9 cellular contexts compared by ENCODE assay signal in genomic region chr1:158181577-158181922, GRCh38. TPM values are rescaled to one million over a fixed set of nuclear protein-coding genes. Genes with fewer than 3 reads are reported as not detected.
DNase-seq lines count a peak whose midpoint lies in the region; ATAC-seq, FAIRE-seq and TF ChIP-seq lines count a peak whose summit lies in the region.
"Had no signal": no experiment of that assay in that cellular context is flagged by ENCODE, and none has a peak within 500 bp of the region (broad histone marks: within the 10 kb centered on the region; RNA-seq: fewer than 3 reads in every experiment).

No MANE protein-coding gene starts in this region.

- no peak overlapping the region for H3K27ac Mint-ChIP-seq in activated T-helper 1 cell treated with anti-CD3 and anti-CD28 coated beads, Interleukin-12 subunit alpha, Interleukin-12 subunit beta, Interleukin-2, Interleukin-4 antibody, amounts not matched to agents 30 ng/mL and 10 ng/mL and 1 ng/mL, durations not matched to agents 14 hours and 24 hours and 36 hours

- peaks cover 1% of the 10 kb centered on the region for H3K36me3 Mint-ChIP-seq in activated T-helper 1 cell treated with anti-CD3 and anti-CD28 coated beads, Interleukin-12 subunit alpha, Interleukin-12 subunit beta, Interleukin-2, Interleukin-4 antibody, amounts not matched to agents 30 ng/mL and 10 ng/mL and 1 ng/mL, durations not matched to agents 14 hours and 24 hours and 36 hours (ENCODE audit: low read depth)

- H3K27ac ChIP-seq in HUES48 (ENCODE audit: low read depth, low read length) (no peak overlapping the region), iPS-18a (ENCODE audit: low read length) (no peak overlapping the region), skeletal muscle tissue (ENCODE audit: low read depth, low read length) (no peak overlapping the region)

- peak overlapping the region; percentile 70 for H3K4me3 ChIP-seq in HUES48 (ENCODE audit: low read depth, low read length)
- H3K4me3 ChIP-seq in iPS-18a (ENCODE audit: low read length) = peak overlapping the region; percentile 65
- H3K4me3 ChIP-seq in skeletal muscle tissue (ENCODE audit: low read length in 3 of 3) = peak overlapping the region; percentile 69 to 83 (median 78)

- no peak for ATAC-seq in HG02870 (IDR thresholded peaks at IDR 0.05; ENCODE audit: unreplicated experiment)

- H3K4me1 ChIP-seq in HUES48 (ENCODE audit: control insufficient read depth, insufficient read depth, low read length) (peaks cover 24% of the 10 kb centered on the region), iPS-18a (ENCODE audit: control insufficient read depth, low read depth, low read length) (peaks cover 23% of the 10 kb centered on the region), skeletal muscle tissue (ENCODE audit: control insufficient read depth in 3 of 3, insufficient read depth in 3 of 3, low read length in 3 of 3) (peaks cover 14 to 33% (median 18%) of the 10 kb centered on the region in 3 donors)

- no peaks in the 10 kb centered on the region for H3K9me3 Mint-ChIP-seq in activated T-helper 1 cell treated with anti-CD3 and anti-CD28 coated beads, Interleukin-12 subunit alpha, Interleukin-12 subunit beta, Interleukin-2, Interleukin-4 antibody, amounts not matched to agents 30 ng/mL and 10 ng/mL and 1 ng/mL, durations not matched to agents 14 hours and 24 hours and 36 hours

- no peaks in the 10 kb centered on the region for H3K36me3 ChIP-seq in HUES48 (ENCODE audit: control insufficient read depth, insufficient read depth, low read length)
- H3K36me3 ChIP-seq in iPS-18a (ENCODE audit: control insufficient read depth, low read depth, low read length) = no peaks in the 10 kb centered on the region
- H3K36me3 ChIP-seq in skeletal muscle tissue (ENCODE audit: control insufficient read depth in 3 of 3, insufficient read depth in 3 of 3, low read length in 3 of 3) = peaks cover 0 to 4% (median 0%) of the 10 kb centered on the region in 3 donors

- no peaks in the 10 kb centered on the region for H3K9me3 ChIP-seq in HUES48 (ENCODE audit: control insufficient read depth, insufficient read depth, low read length)
- H3K9me3 ChIP-seq in iPS-18a (ENCODE audit: control insufficient read depth, low read depth, low read length) = no peaks in the 10 kb centered on the region
- H3K9me3 ChIP-seq in skeletal muscle tissue (ENCODE audit: control insufficient read depth in 3 of 3, low read length in 3 of 3) = no peaks in the 10 kb centered on the region

- no peak for TF ChIP-seq POLR2A in GM12892 (IDR thresholded peaks at IDR 0.05; ENCODE audit: low read depth, low read length)

- peaks cover 10% of the 10 kb centered on the region for H3K4me1 Mint-ChIP-seq in activated T-helper 1 cell treated with anti-CD3 and anti-CD28 coated beads, Interleukin-12 subunit alpha, Interleukin-12 subunit beta, Interleukin-2, Interleukin-4 antibody, amounts not matched to agents 30 ng/mL and 10 ng/mL and 1 ng/mL, durations not matched to agents 14 hours and 24 hours and 36 hours (ENCODE audit: low read depth)

- FAIRE-seq in GM12892 (lab: Jason Lieb, UNC) = no peak

- H3K9ac ChIP-seq in HUES48 (ENCODE audit: low read depth, low read length) = no peak overlapping the region
- peak overlapping the region; percentile 8 for H3K9ac ChIP-seq in iPS-18a (ENCODE audit: low read length)
- H3K9ac ChIP-seq in skeletal muscle tissue (ENCODE audit: low read depth in 1 of 3, low read length in 3 of 3) = peak overlapping the region in 2 of 3 donors; percentile 73 to 83

- peaks cover 82% of the 10 kb centered on the region for H3K27me3 ChIP-seq in HUES48 (ENCODE audit: control insufficient read depth, insufficient read depth, low read length)
- H3K27me3 ChIP-seq in iPS-18a (ENCODE audit: control insufficient read depth, insufficient read depth, low read length) = peaks cover 73% of the 10 kb centered on the region
- peaks cover 0 to 17% (median 9%) of the 10 kb centered on the region in 3 donors for H3K27me3 ChIP-seq in skeletal muscle tissue (ENCODE audit: control insufficient read depth in 3 of 3, insufficient read depth in 3 of 3, low read length in 3 of 3)

- H3K27me3 Mint-ChIP-seq in activated T-helper 1 cell treated with anti-CD3 and anti-CD28 coated beads, Interleukin-12 subunit alpha, Interleukin-12 subunit beta, Interleukin-2, Interleukin-4 antibody, amounts not matched to agents 30 ng/mL and 10 ng/mL and 1 ng/mL, durations not matched to agents 14 hours and 24 hours and 36 hours (ENCODE audit: insufficient read depth) = peaks cover 58% of the 10 kb centered on the region

- no peak for DNase-seq in activated T-helper 1 cell treated with anti-CD3 and anti-CD28 coated beads, Interleukin-12 subunit alpha, Interleukin-12 subunit beta, Interleukin-2, Interleukin-4 antibody, amounts not matched to agents 30 ng/mL and 10 ng/mL and 1 ng/mL, durations not matched to agents 14 hours and 24 hours and 36 hours (ENCODE audit: low spot score)
- DNase-seq in kidney tubule cell (ENCODE audit: low spot score) = no peak
- no peak for DNase-seq in GM12892 (ENCODE audit: insufficient read length)
- DNase-seq in NCI-H526 treated with DMSO at 0.1 percent for 48 hours (lab: John Stamatoyannopoulos, UW) = no peak
- DNase-seq: NCI-H524 treated with DMSO at 0.1 percent for 48 hours had no signal

- peak overlapping the region; percentile 81 for H3K4me3 Mint-ChIP-seq in activated T-helper 1 cell treated with anti-CD3 and anti-CD28 coated beads, Interleukin-12 subunit alpha, Interleukin-12 subunit beta, Interleukin-2, Interleukin-4 antibody, amounts not matched to agents 30 ng/mL and 10 ng/mL and 1 ng/mL, durations not matched to agents 14 hours and 24 hours and 36 hours

- intact Hi-C loops in activated T-helper 1 cell treated with anti-CD3 and anti-CD28 coated beads, Interleukin-12 subunit alpha, Interleukin-12 subunit beta, Interleukin-2, Interleukin-4 antibody, amounts not matched to agents 30 ng/mL and 10 ng/mL and 1 ng/mL, durations not matched to agents 14 hours and 24 hours and 36 hours (cut with micrococcal nuclease) = no loop called here

RNA-seq across cellular contexts. Expression of gene CD1D, which starts 0.9 kb away (rescaled TPM):
- 0.22 TPM in 1 of 2 replicates, not detected in the other for total RNA-seq in activated T-helper 1 cell treated with anti-CD3 and anti-CD28 coated beads, Interleukin-12 subunit alpha, Interleukin-12 subunit beta, Interleukin-2, Interleukin-4 antibody, amounts not matched to agents 30 ng/mL and 10 ng/mL and 1 ng/mL, durations not matched to agents 14 hours and 24 hours and 36 hours
- total RNA-seq in skeletal muscle tissue = 1.0 TPM
- polyA plus RNA-seq in GM12892 (2012; ENCODE audit: missing spikeins) = not detected
